11 cellular contexts compared by ENCODE assay signal in the genomic region with DNA sequence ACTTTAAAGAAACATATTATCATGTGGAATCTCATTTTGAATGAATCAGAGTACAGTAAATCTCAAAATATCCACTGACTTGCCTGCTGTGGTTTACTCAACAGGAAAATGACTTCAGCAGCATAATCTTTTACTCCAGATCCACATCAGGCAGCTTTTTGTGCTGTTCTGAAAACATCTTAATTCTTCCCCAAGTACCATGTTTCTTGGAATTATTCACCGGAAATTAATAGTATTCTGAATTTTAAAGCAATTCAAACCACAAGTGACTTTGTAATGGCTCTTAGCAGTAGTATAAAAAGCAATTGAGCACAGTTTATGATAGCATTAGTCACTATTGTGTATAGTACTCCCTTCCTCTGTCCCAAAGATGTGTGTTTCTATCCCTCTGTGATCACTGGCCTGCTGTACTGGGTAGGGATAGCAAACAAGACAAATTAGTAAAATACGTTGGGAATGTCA.
DNase-seq lines count a peak whose midpoint lies in the region; ATAC-seq, FAIRE-seq and TF ChIP-seq lines count a peak whose summit lies in the region.
"Had no signal": no experiment of that assay in that cellular context is flagged by ENCODE, and none has a peak within 500 bp of the region (broad histone marks: within the 10 kb centered on the region; RNA-seq: fewer than 3 reads in every experiment).

No MANE protein-coding gene starts in this region.

- peak overlapping the region; percentile 99 for H3K27ac Mint-ChIP-seq in astrocyte (ENCODE audit: unreplicated experiment)
- no peak overlapping the region for H3K27ac Mint-ChIP-seq in naive thymus-derived CD8-positive, alpha-beta T cell
- H3K27ac Mint-ChIP-seq: activated T-helper 1 cell treated with anti-CD3 and anti-CD28 coated beads, Interleukin-12 subunit alpha, Interleukin-12 subunit beta, Interleukin-2, Interleukin-4 antibody, amounts not matched to agents 30 ng/mL and 10 ng/mL and 1 ng/mL, durations not matched to agents 14 hours and 24 hours and 36 hours had no signal

- no peak overlapping the region for H3K4me3 ChIP-seq in left ventricle myocardium inferior
- no peak overlapping the region for H3K4me3 ChIP-seq in right atrium auricular region
- no peak overlapping the region for H3K4me3 ChIP-seq in astrocyte (ENCODE audit: insufficient read depth, low read depth, low read length)
- no peak overlapping the region for H3K4me3 ChIP-seq in vagina
- H3K4me3 ChIP-seq: pancreas had no signal

- H3K27me3 ChIP-seq in left ventricle myocardium inferior (ENCODE audit: low read depth), result no peaks in the 10 kb centered on the region
- no peaks in the 10 kb centered on the region for H3K27me3 ChIP-seq in right atrium auricular region
- H3K27me3 ChIP-seq in astrocyte (ENCODE audit: insufficient read depth, low read length), result no peaks in the 10 kb centered on the region
- no peaks in the 10 kb centered on the region for H3K27me3 ChIP-seq in vagina
- H3K27me3 ChIP-seq: pancreas had no signal

- H3K4me1 Mint-ChIP-seq in astrocyte (ENCODE audit: low read depth, unreplicated experiment), result peaks cover 38% of the 10 kb centered on the region
- H3K4me1 Mint-ChIP-seq in naive thymus-derived CD8-positive, alpha-beta T cell, result peaks cover 0 to 7% (median 2%) of the 10 kb centered on the region in 4 donors

- no peak for ATAC-seq in GM21423 (IDR thresholded peaks at IDR 0.05; ENCODE audit: unreplicated experiment)
- no peak for ATAC-seq in naive thymus-derived CD8-positive, alpha-beta T cell

- TF ChIP-seq POLR2A in vagina (IDR thresholded peaks at IDR 0.05), result no peak

- H3K27ac ChIP-seq in left ventricle myocardium inferior (replicated peaks), result peak overlapping the region; percentile 54
- H3K27ac ChIP-seq in right atrium auricular region, result peak overlapping the region in 1 of 2 donors; percentile 43
- peak overlapping the region; percentile 93 for H3K27ac ChIP-seq in astrocyte (ENCODE audit: low read depth, low read length)
- peak overlapping the region; percentile 4 for H3K27ac ChIP-seq in vagina
- H3K27ac ChIP-seq: pancreas had no signal

- H3K9me3 ChIP-seq in left ventricle myocardium inferior (replicated peaks), result peaks cover 9% of the 10 kb centered on the region
- H3K9me3 ChIP-seq in right atrium auricular region, result no peaks in the 10 kb centered on the region
- H3K9me3 ChIP-seq in astrocyte (ENCODE audit: insufficient read depth, low read depth, low read length), result no peaks in the 10 kb centered on the region
- no peaks in the 10 kb centered on the region for H3K9me3 ChIP-seq in vagina
- H3K9me3 ChIP-seq: pancreas had no signal

- H3K36me3 ChIP-seq in left ventricle myocardium inferior (no peaks in the 10 kb centered on the region), right atrium auricular region (no peaks in the 10 kb centered on the region), astrocyte (ENCODE audit: insufficient read depth, low read length) (no peaks in the 10 kb centered on the region), vagina (no peaks in the 10 kb centered on the region)
- H3K36me3 ChIP-seq: pancreas had no signal

- H3K79me2 ChIP-seq in astrocyte (ENCODE audit: insufficient read depth, low read length), result no peaks in the 10 kb centered on the region

- H3K4me2 ChIP-seq in astrocyte (ENCODE audit: low read length), result peak overlapping the region; percentile 59

- H3K4me1 ChIP-seq in left ventricle myocardium inferior (peaks cover 16% of the 10 kb centered on the region), right atrium auricular region (no peaks in the 10 kb centered on the region), astrocyte (ENCODE audit: insufficient read depth, low read length) (peaks cover 44% of the 10 kb centered on the region), vagina (peaks cover 23% of the 10 kb centered on the region)

- POLR2A ChIA-PET in naive thymus-derived CD8-positive, alpha-beta T cell (lab: Charles Lee), result no interaction called here

- intact Hi-C loops in left ventricle myocardium inferior (cut with micrococcal nuclease) (no loop called here), vagina (cut with DNase I) (no loop called here)

- H3K36me3 Mint-ChIP-seq in astrocyte (ENCODE audit: low read depth, unreplicated experiment), result peaks cover 1% of the 10 kb centered on the region
- H3K36me3 Mint-ChIP-seq in naive thymus-derived CD8-positive, alpha-beta T cell, result no peaks in the 10 kb centered on the region

- no peaks in the 10 kb centered on the region for H3K27me3 Mint-ChIP-seq in astrocyte (ENCODE audit: low read depth, unreplicated experiment)
- H3K27me3 Mint-ChIP-seq in naive thymus-derived CD8-positive, alpha-beta T cell, result peaks cover 5 to 64% (median 21%) of the 10 kb centered on the region in 5 donors

- DNase-seq in left ventricle myocardium inferior (no peak), right atrium auricular region (ENCODE audit: low spot score) (no peak), astrocyte (ENCODE audit: low read depth) (peak; percentile 99), kidney tubule cell (ENCODE audit: low spot score) (peak; percentile 94), vagina (ENCODE audit: extremely low spot score in 2 of 2) (no peak), Ammon's horn (ENCODE audit: low spot score) (no peak)
- DNase-seq in naive thymus-derived CD8-positive, alpha-beta T cell, result no peak
- DNase-seq: NCI-H1417 treated with DMSO at 0.1 percent for 48 hours, pancreas had no signal

- no peak for TF ChIP-seq CTCF in left ventricle myocardium inferior (IDR thresholded peaks at IDR 0.05; ENCODE audit: borderline replicate concordance)
- TF ChIP-seq CTCF in right atrium auricular region (IDR thresholded peaks at IDR 0.05), result no peak
- TF ChIP-seq CTCF in astrocyte (IDR thresholded peaks at IDR 0.05; ENCODE audit: insufficient read depth, low read depth, low read length), result no peak
- no peak for TF ChIP-seq CTCF in vagina (IDR thresholded peaks at IDR 0.05)

- H3K9me3 Mint-ChIP-seq in astrocyte (ENCODE audit: unreplicated experiment), result no peaks in the 10 kb centered on the region
- H3K9me3 Mint-ChIP-seq in naive thymus-derived CD8-positive, alpha-beta T cell, result no peaks in the 10 kb centered on the region
- H3K9me3 Mint-ChIP-seq: activated T-helper 1 cell treated with anti-CD3 and anti-CD28 coated beads, Interleukin-12 subunit alpha, Interleukin-12 subunit beta, Interleukin-2, Interleukin-4 antibody, amounts not matched to agents 30 ng/mL and 10 ng/mL and 1 ng/mL, durations not matched to agents 14 hours and 24 hours and 36 hours had no signal

- no peak overlapping the region for H3K4me3 Mint-ChIP-seq in astrocyte (ENCODE audit: unreplicated experiment)
- H3K4me3 Mint-ChIP-seq in naive thymus-derived CD8-positive, alpha-beta T cell, result no peak overlapping the region
- H3K4me3 Mint-ChIP-seq: activated T-helper 1 cell treated with anti-CD3 and anti-CD28 coated beads, Interleukin-12 subunit alpha, Interleukin-12 subunit beta, Interleukin-2, Interleukin-4 antibody, amounts not matched to agents 30 ng/mL and 10 ng/mL and 1 ng/mL, durations not matched to agents 14 hours and 24 hours and 36 hours had no signal

- H2AFZ ChIP-seq in astrocyte (ENCODE audit: low read depth, low read length), result no peak overlapping the region

- H4K20me1 ChIP-seq in astrocyte (ENCODE audit: insufficient read depth, low read length), result no peaks in the 10 kb centered on the region

- peak; percentile 94 for FAIRE-seq in astrocyte (lab: Jason Lieb, UNC)
- FAIRE-seq: pancreas had no signal

- H3K9ac ChIP-seq in astrocyte (ENCODE audit: low read length), result peak overlapping the region; percentile 73

Comparison
In these comparisons a context has a peak if more than half of its experiments do, and no peak if none do; other contexts are left out.
1. DNase-seq: peak in astrocyte (single experiment) and kidney tubule cell (single experiment); none in left ventricle myocardium inferior (single experiment), right atrium auricular region (single experiment), vagina (0 of 2), naive thymus-derived CD8-positive, alpha-beta T cell (0 of 10) and Ammon's horn (single experiment).